12 cellular contexts compared by ENCODE assay signal in genomic region chr3:173938159-173938558, GRCh38.
DNase-seq lines count a peak whose midpoint lies in the region; ATAC-seq, FAIRE-seq and TF ChIP-seq lines count a peak whose summit lies in the region.
"Had no signal": no experiment of that assay in that cellular context is flagged by ENCODE, and none has a peak within 500 bp of the region (broad histone marks: within the 10 kb centered on the region; RNA-seq: fewer than 3 reads in every experiment).

No MANE protein-coding gene starts in this region.

- no peaks in the 10 kb centered on the region for H3K27me3 ChIP-seq in GM12878 (replicated peaks in 1 of 2; ENCODE audit: control insufficient read depth in 2 of 2, insufficient read depth in 2 of 2, low read length in 1 of 2)

- POLR2A ChIA-PET in GM12878 (lab: Charles Lee), result no interaction called here

- 0% methylated on average over 4 of the region's 4 CpGs for WGBS in GM12878 (ENCODE audit: insufficient coverage, insufficient replicate concordance, low lambda C conversion rate, missing lambda C conversion rate)

- TF ChIP-seq RAD21 in GM12878 (IDR thresholded peaks at IDR 0.05; ENCODE audit: insufficient read depth, low read depth, low read length), result no peak

- no TSS peak for BruUV-seq in GM12878 (replicated peaks; lab: Mats Ljungman, UMichigan)

- intact Hi-C loops in GM12878 (cut with micrococcal nuclease; ENCODE audit: unreplicated experiment), result no loop called here

- H3K27ac ChIP-seq in GM12878 (ENCODE audit: control insufficient read depth, insufficient read depth), result no peak overlapping the region

- no peak overlapping the region for H3K4me3 ChIP-seq in GM12878

- no peaks in the 10 kb centered on the region for H3K79me2 ChIP-seq in GM12878 (ENCODE audit: control insufficient read depth, insufficient read depth, low read length)

- no peak overlapping the region for H3K4me2 ChIP-seq in GM12878 (ENCODE audit: control insufficient read depth, insufficient read depth)

- RAD21 ChIA-PET in GM12878 (lab: Charles Lee; ENCODE audit: unreplicated experiment), result no interaction called here

- no peaks in the 10 kb centered on the region for H4K20me1 ChIP-seq in GM12878 (ENCODE audit: control insufficient read depth, insufficient read depth)

- SMC1A ChIA-PET in GM12878 (lab: Charles Lee; ENCODE audit: uncharacterized antibody, unreplicated experiment), result no interaction called here

- DNase-seq in DMS79 treated with DMSO at 0.1 percent for 48 hours (lab: John Stamatoyannopoulos, UW), result peak; percentile 49
- peak; percentile 26 for DNase-seq in NCI-H1105 (lab: John Stamatoyannopoulos, UW)
- DNase-seq in GM12878 (ENCODE audit: low read depth, low spot score), result no peak
- peak; percentile 76 to 82 for DNase-seq in lung microvascular endothelial cell (ENCODE audit: low read depth in 2 of 2)
- DNase-seq in activated gamma-delta T cell (lab: John Stamatoyannopoulos, UW), result no peak
- DNase-seq in T-helper 9 cell, result no peak
- DNase-seq: foreskin melanocyte, KBM-7 had no signal

- TF ChIP-seq POLR2A in GM12878 (IDR thresholded peaks at IDR 0.05; ENCODE audit: low read depth, low read length), result no peak

- no peak overlapping the region for H3K9ac ChIP-seq in GM12878 (ENCODE audit: control insufficient read depth, insufficient read depth, low read length)

- no peak for FAIRE-seq in GM12878 (lab: Jason Lieb, UNC)

- H3K4me1 ChIP-seq in GM12878 (ENCODE audit: control insufficient read depth, insufficient read depth, low read length), result no peaks in the 10 kb centered on the region

- CTCF ChIA-PET in GM12878 (lab: Yijun Ruan, JAX), result interaction anchor here (0.6 kb wide), 1 partner anchor 13 kb away, joined by 3 read pairs; no protein-coding TSS in a partner anchor

- H3K9me3 ChIP-seq in GM12878 (replicated peaks; ENCODE audit: control insufficient read depth, insufficient read depth, low read length), result no peaks in the 10 kb centered on the region

- no peak for TF ChIP-seq CTCF in GM12878 (IDR thresholded peaks at IDR 0.05 in 2 of 3, conservative IDR thresholded peaks at IDR 0.05 in 1 of 3; ENCODE audit: control insufficient read depth in 2 of 3, extremely low read depth in 1 of 3, insufficient read depth in 1 of 3, low read depth in 3 of 3, low read length in 3 of 3)

- H2AFZ ChIP-seq in GM12878 (ENCODE audit: control insufficient read depth, low read depth, low read length), result no peak overlapping the region

- in situ Hi-C loops in GM12878 (cut with MboI), result no loop called here

- no peaks in the 10 kb centered on the region for H3K36me3 ChIP-seq in GM12878 (ENCODE audit: control insufficient read depth in 2 of 2, insufficient read depth in 2 of 2, low read length in 1 of 2)

- no peak for TF ChIP-seq EP300 in GM12878 (IDR thresholded peaks at IDR 0.05; ENCODE audit: borderline replicate concordance in 1 of 2, control insufficient read depth in 1 of 2, low read depth in 2 of 2, low read length in 2 of 2)

- ATAC-seq in GM12878 (no peak), GM19467 (IDR thresholded peaks at IDR 0.05; ENCODE audit: unreplicated experiment) (no peak), GM19463 (IDR thresholded peaks at IDR 0.05; ENCODE audit: unreplicated experiment) (no peak)
- ATAC-seq: activated T-helper 17 cell treated with anti-CD3 and anti-CD28 coated beads, Interleukin-2, amount 50 U/mL, for 72 hours; natural killer cell treated with Interleukin-12 subunit alpha and Interleukin-12 subunit beta and Interleukin-15 and Interleukin-18, amount 100 ng/mL, for 72 hours had no signal

TF ChIP-seq in GM12878, 131 proteins besides CTCF, POLR2A, EP300 and RAD21:
- TF ChIP-seq SMAD5 (IDR thresholded peaks at IDR 0.05; ENCODE audit: low read depth) (no peak), BACH1 (IDR thresholded peaks at IDR 0.05; ENCODE audit: borderline replicate concordance) (0 out of 2 replicates have a peak, but pooled peaks have one; percentile 55)

Comparison
In these comparisons a context has a peak if more than half of its experiments do, and no peak if none do; other contexts are left out.
1. DNase-seq: peak in DMS79 treated with DMSO at 0.1 percent for 48 hours (single experiment), NCI-H1105 (single experiment) and lung microvascular endothelial cell (2 of 2); none in GM12878 (single experiment), activated gamma-delta T cell (single experiment) and T-helper 9 cell (single experiment).